Comparison of ENCODE assay signal across 8 cellular contexts in genomic region chr10:101570764-101571572, GRCh38. TPM values are rescaled to one million over a fixed set of nuclear protein-coding genes. Genes with fewer than 3 reads are reported as not detected.
A peak's percentile ranks its signal among the peaks of the same experiment; 100 is the strongest.
DNase-seq lines count a peak whose midpoint lies in the region; ATAC-seq, FAIRE-seq and TF ChIP-seq lines count a peak whose summit lies in the region.

No MANE protein-coding gene starts in this region.

- no peak for FAIRE-seq in D721Med (lab: Jason Lieb, UNC)

- no peaks in the 10 kb centered on the region; the same call in 1 of the 2 replicates for H4K20me1 ChIP-seq in DOHH2 (ENCODE audit: control insufficient read depth, insufficient read depth, low read depth, low read length)
- no peaks in the 10 kb centered on the region for H4K20me1 ChIP-seq in MM.1S (ENCODE audit: insufficient read depth, low read length)

- H3K36me3 ChIP-seq in DOHH2 (ENCODE audit: control insufficient read depth, low read length) = no peaks in the 10 kb centered on the region
- no peaks in the 10 kb centered on the region for H3K36me3 ChIP-seq in MM.1S (replicated peaks; ENCODE audit: insufficient read depth, low read length)
- no peaks in the 10 kb centered on the region for H3K36me3 ChIP-seq in colonic mucosa
- H3K36me3 ChIP-seq in mucosa of stomach (ENCODE audit: control insufficient read depth, insufficient read depth, low read length) = no peaks in the 10 kb centered on the region
- H3K36me3 ChIP-seq in thyroid gland = no peaks in the 10 kb centered on the region

- no peak for ATAC-seq in HG02588 (IDR thresholded peaks at IDR 0.05; ENCODE audit: unreplicated experiment)

- H3K4me1 ChIP-seq in DOHH2 (ENCODE audit: control insufficient read depth, low read length) (peaks cover 25% of the 10 kb centered on the region), MM.1S (ENCODE audit: low read length) (no peaks in the 10 kb centered on the region), colonic mucosa (peaks cover 10% of the 10 kb centered on the region), mucosa of stomach (ENCODE audit: control insufficient read depth, insufficient read depth, low read length) (peaks cover 20% of the 10 kb centered on the region), thyroid gland (peaks cover 6 to 20% of the 10 kb centered on the region in 2 donors)

- H3K9ac ChIP-seq in MM.1S (ENCODE audit: low read length) = peak overlapping the region; percentile 58; the same call in 1 of the 2 replicates
- peak overlapping the region; percentile 57 to 58 for H3K9ac ChIP-seq in colonic mucosa (ENCODE audit: low read depth in 2 of 2, low read length in 2 of 2)
- peak overlapping the region; percentile 62 for H3K9ac ChIP-seq in mucosa of stomach (ENCODE audit: low read length)

- H3K9me2 ChIP-seq in DOHH2 (replicated peaks; ENCODE audit: control insufficient read depth, low read length) = no peaks in the 10 kb centered on the region
- H3K9me2 ChIP-seq in MM.1S (replicated peaks; ENCODE audit: insufficient read depth, low read length) = no peaks in the 10 kb centered on the region

- H3K27ac ChIP-seq in DOHH2 (ENCODE audit: low read depth, low read length) (no peak overlapping the region), MM.1S (ENCODE audit: low read length) (no peak overlapping the region), colonic mucosa (no peak overlapping the region), thyroid gland (no peak overlapping the region)

- peak overlapping the region; percentile 96 for H3K4me2 ChIP-seq in DOHH2 (ENCODE audit: low read length)
- H3K4me2 ChIP-seq in MM.1S (ENCODE audit: low read depth, low read length) = peak overlapping the region; percentile 99

- 23 to 28% methylated on average over 14 to 20 of the region's 22 CpGs for WGBS in thyroid gland, 2 donors

- H3K4me3 ChIP-seq in DOHH2 (ENCODE audit: low read length) (peak overlapping the region; percentile 80), MM.1S (ENCODE audit: low read length) (peak overlapping the region; percentile 88), colonic mucosa (peak overlapping the region; percentile 55), mucosa of stomach (ENCODE audit: low read length) (peak overlapping the region; percentile 34), thyroid gland (replicated peaks in 1 of 3) (peak overlapping the region in 1 of 3 donors; percentile 34)

- peak overlapping the region; percentile 99 for H2AFZ ChIP-seq in MM.1S (ENCODE audit: low read length)

- H3F3A ChIP-seq in DOHH2 (ENCODE audit: control insufficient read depth, insufficient read depth) (no peaks in the 10 kb centered on the region), MM.1S (ENCODE audit: insufficient read depth, low read length) (no peaks in the 10 kb centered on the region)

- H3K79me2 ChIP-seq in DOHH2 (ENCODE audit: control insufficient read depth, low read length) (no peaks in the 10 kb centered on the region), MM.1S (ENCODE audit: low read length) (no peaks in the 10 kb centered on the region)

- intact Hi-C loops in colonic mucosa (cut with DNase I) = loop anchor here (5.0 kb wide), 1 partner anchor 299 kb away; no protein-coding TSS in a partner anchor
- intact Hi-C loops in thyroid gland (cut with DNase I) = loop anchor here (5.0 kb wide), 1 partner anchor 359 kb away; no protein-coding TSS in a partner anchor

- TF ChIP-seq CTCF in DOHH2 (IDR thresholded peaks at IDR 0.05; ENCODE audit: low read depth, low read length, poor library complexity, severe bottlenecking) (no peak), MM.1S (IDR thresholded peaks at IDR 0.05; ENCODE audit: low read length) (no peak), colonic mucosa (IDR thresholded peaks at IDR 0.05) (no peak), D721Med (IDR thresholded peaks at IDR 0.05; ENCODE audit: insufficient read depth, missing control alignments) (no peak), thyroid gland (IDR thresholded peaks at IDR 0.05) (no peak)

- no peak for TF ChIP-seq POLR2A in thyroid gland (IDR thresholded peaks at IDR 0.05)

- no peak for DNase-seq in MM.1S
- DNase-seq in colonic mucosa = no peak
- DNase-seq in HK-2 (ENCODE audit: unreplicated experiment) = no peak
- no peak for DNase-seq in D721Med (ENCODE audit: insufficient read length, low spot score)
- DNase-seq in thyroid gland = no peak

- H3K9me3 ChIP-seq in DOHH2 (ENCODE audit: control insufficient read depth, insufficient read depth, low read length) (no peaks in the 10 kb centered on the region), MM.1S (replicated peaks; ENCODE audit: insufficient read depth, low read length) (no peaks in the 10 kb centered on the region), colonic mucosa (no peaks in the 10 kb centered on the region), mucosa of stomach (ENCODE audit: control insufficient read depth, low read length) (no peaks in the 10 kb centered on the region), thyroid gland (no peaks in the 10 kb centered on the region)

- H3K27me3 ChIP-seq in DOHH2 (ENCODE audit: control insufficient read depth, low read length) (peaks cover 42% of the 10 kb centered on the region), MM.1S (replicated peaks; ENCODE audit: insufficient read depth, low read length) (peaks cover 3% of the 10 kb centered on the region; the same call in 1 of the 2 replicates), colonic mucosa (peaks cover 29% of the 10 kb centered on the region), mucosa of stomach (ENCODE audit: control insufficient read depth, insufficient read depth, low read length) (peaks cover 60% of the 10 kb centered on the region), thyroid gland (peaks cover 5% of the 10 kb centered on the region)

RNA-seq across cellular contexts. Expression of gene POLL, which starts 17.1 kb away (rescaled TPM):
- total RNA-seq in colonic mucosa = 10 to 100 TPM; 23.3 to 33.9 TPM
- total RNA-seq in thyroid gland = 10 to 100 TPM; 26.2 to 34.9 (median 33.1) TPM

RNA-seq across cellular contexts. Expression of gene DPCD, which starts 17.2 kb away (rescaled TPM):
- total RNA-seq in colonic mucosa (10 to 100 TPM; 19.2 to 19.4 TPM), thyroid gland (10 to 100 TPM; 18.1 to 73.0 (median 37.3) TPM)
